Comparison of ENCODE assay signal across 15 cellular contexts in genomic region chr1:149915429-149916192, GRCh38. TPM values are rescaled to one million over a fixed set of nuclear protein-coding genes. Genes with fewer than 3 reads are reported as not detected.
DNase-seq lines count a peak whose midpoint lies in the region; ATAC-seq and TF ChIP-seq lines count a peak whose summit lies in the region.
"Had no signal": no experiment of that assay in that cellular context is flagged by ENCODE, and none has a peak within 500 bp of the region (broad histone marks: within the 10 kb centered on the region; RNA-seq: fewer than 3 reads in every experiment).

No MANE protein-coding gene starts in this region.

- no peaks in the 10 kb centered on the region for H3K27me3 ChIP-seq in iPS-20b (ENCODE audit: insufficient read depth, low read length)
- H3K27me3 ChIP-seq: body of pancreas had no signal

- H3K36me3 ChIP-seq in iPS-20b (ENCODE audit: insufficient read depth, low read depth, low read length), result peaks cover 29% of the 10 kb centered on the region; the same call in 1 of the 2 replicates

- CTCF ChIA-PET in activated naive CD4-positive, alpha-beta T cell treated with anti-CD3 and anti-CD28 coated beads for 36 hours (lab: Charles Lee), result interaction anchor here (1.2 kb wide), 1 partner anchor 27 kb away, joined by 3 read pairs; no protein-coding TSS in a partner anchor
- CTCF ChIA-PET in activated CD4-positive, alpha-beta memory T cell treated with anti-CD3 and anti-CD28 coated beads, Interleukin-2, amount 10 ng/mL, durations not matched to agents 7 days and 5 days (lab: Charles Lee), result no interaction called here

- H3K4me1 ChIP-seq in iPS-20b (ENCODE audit: insufficient read depth, low read length), result peaks cover 14% of the 10 kb centered on the region

- TF ChIP-seq CTCF in type B pancreatic cell (conservative IDR thresholded peaks at IDR 0.05), result no peak

- no peaks in the 10 kb centered on the region for H3K9me3 Mint-ChIP-seq in activated naive CD4-positive, alpha-beta T cell treated with anti-CD3 and anti-CD28 coated beads for 36 hours
- no peaks in the 10 kb centered on the region for H3K9me3 Mint-ChIP-seq in activated CD4-positive, alpha-beta memory T cell treated with anti-CD3 and anti-CD28 coated beads, Interleukin-2, amount 10 ng/mL, durations not matched to agents 7 days and 5 days
- H3K9me3 Mint-ChIP-seq in type B pancreatic cell, result no peaks in the 10 kb centered on the region
- H3K9me3 Mint-ChIP-seq: memory B cell had no signal

- peak overlapping the region; percentile 6; the same call in 1 of the 2 replicates for H3K9ac ChIP-seq in iPS-20b (ENCODE audit: low read depth, low read length)

- peak overlapping the region; percentile 98 for H3K4me3 ChIP-seq in iPS-20b (ENCODE audit: low read length)
- H3K4me3 ChIP-seq: body of pancreas had no signal

- POLR2A ChIA-PET in activated CD4-positive, alpha-beta memory T cell treated with anti-CD3 and anti-CD28 coated beads, Interleukin-2, amount 10 ng/mL, durations not matched to agents 7 days and 5 days (lab: Charles Lee), result interaction anchor here (0.6 to 5.4 kb wide), 11 partner anchors 10 to 294 kb away, joined by 3 to 42 read pairs (median 5); partner anchors contain the start of genes BOLA1 and SF3B4

- H3K27ac ChIP-seq in iPS-20b (ENCODE audit: low read length), result no peak overlapping the region
- H3K27ac ChIP-seq: body of pancreas had no signal

- peak overlapping the region; percentile 47 for H3K27ac Mint-ChIP-seq in activated naive CD4-positive, alpha-beta T cell treated with anti-CD3 and anti-CD28 coated beads for 36 hours
- peak overlapping the region; percentile 41 for H3K27ac Mint-ChIP-seq in activated CD4-positive, alpha-beta memory T cell treated with anti-CD3 and anti-CD28 coated beads, Interleukin-2, amount 10 ng/mL, durations not matched to agents 7 days and 5 days
- H3K27ac Mint-ChIP-seq in type B pancreatic cell, result peak overlapping the region; percentile 71
- H3K27ac Mint-ChIP-seq: memory B cell had no signal

- peaks cover 34% of the 10 kb centered on the region for H3K4me1 Mint-ChIP-seq in activated naive CD4-positive, alpha-beta T cell treated with anti-CD3 and anti-CD28 coated beads for 36 hours (ENCODE audit: low read depth)
- H3K4me1 Mint-ChIP-seq in activated CD4-positive, alpha-beta memory T cell treated with anti-CD3 and anti-CD28 coated beads, Interleukin-2, amount 10 ng/mL, durations not matched to agents 7 days and 5 days, result peaks cover 42% of the 10 kb centered on the region
- peaks cover 13% of the 10 kb centered on the region for H3K4me1 Mint-ChIP-seq in type B pancreatic cell (ENCODE audit: unreplicated experiment)

- H3K36me3 Mint-ChIP-seq in activated naive CD4-positive, alpha-beta T cell treated with anti-CD3 and anti-CD28 coated beads for 36 hours (ENCODE audit: low read depth), result peaks cover 4% of the 10 kb centered on the region
- peaks cover 9% of the 10 kb centered on the region for H3K36me3 Mint-ChIP-seq in activated CD4-positive, alpha-beta memory T cell treated with anti-CD3 and anti-CD28 coated beads, Interleukin-2, amount 10 ng/mL, durations not matched to agents 7 days and 5 days (ENCODE audit: low read depth)
- H3K36me3 Mint-ChIP-seq in type B pancreatic cell, result no peaks in the 10 kb centered on the region
- H3K36me3 Mint-ChIP-seq: memory B cell had no signal

- H3K9me3 ChIP-seq in iPS-20b (ENCODE audit: insufficient read depth, low read depth, low read length), result no peaks in the 10 kb centered on the region
- H3K9me3 ChIP-seq: body of pancreas had no signal

- intact Hi-C loops in activated naive CD4-positive, alpha-beta T cell treated with anti-CD3 and anti-CD28 coated beads for 36 hours (cut with micrococcal nuclease), result no loop called here

- H3K4me3 Mint-ChIP-seq in activated naive CD4-positive, alpha-beta T cell treated with anti-CD3 and anti-CD28 coated beads for 36 hours, result peak overlapping the region; percentile 86
- H3K4me3 Mint-ChIP-seq in activated CD4-positive, alpha-beta memory T cell treated with anti-CD3 and anti-CD28 coated beads, Interleukin-2, amount 10 ng/mL, durations not matched to agents 7 days and 5 days, result peak overlapping the region; percentile 85
- peak overlapping the region; percentile 93 for H3K4me3 Mint-ChIP-seq in type B pancreatic cell
- H3K4me3 Mint-ChIP-seq: memory B cell had no signal

- no peak for DNase-seq in activated naive CD4-positive, alpha-beta T cell treated with anti-CD3 and anti-CD28 coated beads for 36 hours
- no peak for DNase-seq in activated naive CD4-positive, alpha-beta T cell (lab: John Stamatoyannopoulos, UW)
- no peak for DNase-seq in activated CD4-positive, alpha-beta memory T cell treated with anti-CD3 and anti-CD28 coated beads, Interleukin-2, amount 10 ng/mL, durations not matched to agents 7 days and 5 days
- DNase-seq in type B pancreatic cell (ENCODE audit: extremely low spot score, unreplicated experiment), result no peak
- no peak for DNase-seq in GOT3 (lab: John Stamatoyannopoulos, UW)
- no peak for DNase-seq in A172 (ENCODE audit: low spot score)
- DNase-seq: activated CD4-positive, CD25-positive, alpha-beta regulatory T cell; body of pancreas; foreskin fibroblast; NCI-H1048; OCI-M1; stimulated activated naive CD4-positive, alpha-beta T cell treated with Interleukin-2 at 50 U/mL for 16 hours had no signal

- ATAC-seq in GM18861 (IDR thresholded peaks at IDR 0.05; ENCODE audit: unreplicated experiment), result no peak
- ATAC-seq: body of pancreas had no signal

- H3K27me3 Mint-ChIP-seq in activated naive CD4-positive, alpha-beta T cell treated with anti-CD3 and anti-CD28 coated beads for 36 hours (ENCODE audit: low read depth), result no peaks in the 10 kb centered on the region
- peaks cover 4% of the 10 kb centered on the region for H3K27me3 Mint-ChIP-seq in activated CD4-positive, alpha-beta memory T cell treated with anti-CD3 and anti-CD28 coated beads, Interleukin-2, amount 10 ng/mL, durations not matched to agents 7 days and 5 days
- H3K27me3 Mint-ChIP-seq in type B pancreatic cell, result peaks cover 4% of the 10 kb centered on the region

RNA-seq across cellular contexts. Expression of gene SV2A, which starts 2.0 kb away (rescaled TPM):
- 1 to 10 TPM; 8.2 to 8.6 TPM for total RNA-seq in activated naive CD4-positive, alpha-beta T cell treated with anti-CD3 and anti-CD28 coated beads for 36 hours
- 10 to 100 TPM; 14.4 to 15.2 TPM for total RNA-seq in activated CD4-positive, alpha-beta memory T cell treated with anti-CD3 and anti-CD28 coated beads, Interleukin-2, amount 10 ng/mL, durations not matched to agents 7 days and 5 days
- 5.4 and 16.2 TPM in 2 replicates for total RNA-seq in type B pancreatic cell (ENCODE audit: low replicate concordance)
- total RNA-seq in A172 (2014; rRNA removed; shearing (Covaris generic)), result 32.2 and 37.7 TPM in 2 replicates

RNA-seq across cellular contexts. Expression of gene SF3B4, which starts 12.0 kb away (rescaled TPM):
- total RNA-seq in activated naive CD4-positive, alpha-beta T cell treated with anti-CD3 and anti-CD28 coated beads for 36 hours, result 10 to 100 TPM; 47.3 to 48.5 TPM
- total RNA-seq in activated CD4-positive, alpha-beta memory T cell treated with anti-CD3 and anti-CD28 coated beads, Interleukin-2, amount 10 ng/mL, durations not matched to agents 7 days and 5 days, result 10 to 100 TPM; 82.3 to 84.3 TPM
- total RNA-seq in type B pancreatic cell (ENCODE audit: low replicate concordance), result 60.8 and 72.2 TPM in 2 replicates
- total RNA-seq in A172 (2014; rRNA removed; shearing (Covaris generic)), result 26.9 and 37.0 TPM in 2 replicates

RNA-seq across cellular contexts. Expression of gene BOLA1, which starts 16.2 kb away (rescaled TPM):
- total RNA-seq in activated naive CD4-positive, alpha-beta T cell treated with anti-CD3 and anti-CD28 coated beads for 36 hours, result 10 to 100 TPM; 24.7 to 28.7 TPM
- total RNA-seq in activated CD4-positive, alpha-beta memory T cell treated with anti-CD3 and anti-CD28 coated beads, Interleukin-2, amount 10 ng/mL, durations not matched to agents 7 days and 5 days, result 10 to 100 TPM; 24.9 to 27.2 TPM
- 15.6 and 20.1 TPM in 2 replicates for total RNA-seq in type B pancreatic cell (ENCODE audit: low replicate concordance)
- total RNA-seq in A172 (2014; rRNA removed; shearing (Covaris generic)), result 23.5 and 27.8 TPM in 2 replicates

RNA-seq across cellular contexts. Expression of gene MTMR11, which starts 21.1 kb away (rescaled TPM):
- total RNA-seq in activated naive CD4-positive, alpha-beta T cell treated with anti-CD3 and anti-CD28 coated beads for 36 hours, result under 1 TPM; 0.69 to 0.72 TPM
- 10 to 100 TPM; 19.2 to 20.7 TPM for total RNA-seq in activated CD4-positive, alpha-beta memory T cell treated with anti-CD3 and anti-CD28 coated beads, Interleukin-2, amount 10 ng/mL, durations not matched to agents 7 days and 5 days
- total RNA-seq in type B pancreatic cell (ENCODE audit: low replicate concordance), result 21.0 and 33.1 TPM in 2 replicates
- 7.2 and 9.0 TPM in 2 replicates for total RNA-seq in A172 (2014; rRNA removed; shearing (Covaris generic))
